In the genomic region with DNA sequence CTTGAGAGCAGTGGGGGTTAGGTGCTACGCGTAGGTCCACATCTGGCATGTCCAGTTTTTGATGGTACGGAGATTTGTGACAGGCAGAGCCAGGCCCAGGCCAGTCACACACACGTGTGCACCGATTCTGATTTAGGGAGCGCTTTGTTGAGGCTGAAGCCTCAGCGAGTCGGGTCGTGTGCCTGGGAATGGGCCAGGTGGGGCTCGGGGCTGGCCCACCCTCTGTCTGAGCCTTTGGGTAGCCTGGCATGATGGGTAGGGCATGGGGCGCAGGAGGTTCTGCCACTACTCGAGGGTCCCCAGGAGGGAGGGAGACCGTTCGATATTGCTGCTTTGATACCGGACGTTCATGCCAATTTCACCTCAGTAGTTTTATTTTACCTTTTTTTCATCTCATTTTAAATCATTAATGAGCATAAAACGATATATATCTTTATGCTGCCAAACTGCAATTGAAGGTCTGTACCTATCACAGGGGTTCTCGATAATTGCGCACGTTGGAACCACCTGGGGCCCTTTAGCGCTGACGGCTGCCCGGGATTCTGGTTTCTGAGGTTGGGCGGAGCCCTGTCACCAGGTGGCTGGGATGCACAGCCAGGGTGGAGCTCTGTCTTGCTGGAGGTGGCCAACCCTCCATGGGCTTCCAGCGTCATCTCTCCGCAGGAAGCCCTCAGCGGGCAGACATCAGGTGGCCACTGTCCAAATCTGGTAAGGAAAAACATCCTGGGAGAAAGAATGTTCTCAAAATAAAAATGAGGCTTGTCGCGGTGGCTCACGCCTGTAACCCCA, we compare ENCODE assay signal across 12 cellular contexts.
"Had no signal": no experiment of that assay in that cellular context is flagged by ENCODE, and none has a peak within 500 bp of the region (broad histone marks: within the 10 kb centered on the region; RNA-seq: fewer than 3 reads in every experiment).

No MANE protein-coding gene starts in this region.

- H3K27me3 ChIP-seq: transverse colon had no signal

- H3K27ac ChIP-seq: esophagus squamous epithelium, left lung, sigmoid colon, transverse colon had no signal

- H3K9me3 ChIP-seq: esophagus squamous epithelium, heart right ventricle, left lung, psoas muscle, sigmoid colon, transverse colon had no signal

- ATAC-seq: stimulated activated naive B cell treated with anti-CD40 and anti-IgM and Interleukin-4, amounts not matched to agents 10 μg/mL and 1 μg/mL and 100 μg/mL, for 72 hours had no signal

- DNase-seq: activated CD4-positive, alpha-beta memory T cell treated with anti-CD3 and anti-CD28 coated beads for 36 hours; activated CD4-positive, alpha-beta T cell treated with anti-CD3 and anti-CD28 coated beads for 1 hour; activated T-cell treated with anti-CD3 and anti-CD28 coated beads, Interleukin-2, amount 50 U/mL, for 48 hours; esophagus squamous epithelium; foreskin fibroblast; heart right ventricle; left lung; psoas muscle; sigmoid colon; stimulated activated CD4-positive, alpha-beta T cell treated with anti-CD3 and anti-CD28 coated beads, Interleukin-2, amount 100 ng/mL, for 24 hours; stimulated activated naive B cell treated with anti-CD40 and anti-IgM and Interleukin-4, amounts not matched to agents 10 μg/mL and 1 μg/mL and 100 μg/mL, for 72 hours; transverse colon had no signal

- H3K36me3 ChIP-seq: esophagus squamous epithelium, heart right ventricle, left lung, sigmoid colon, transverse colon had no signal

- H3K4me3 ChIP-seq: esophagus squamous epithelium, heart right ventricle, left lung, psoas muscle, sigmoid colon, transverse colon had no signal
